9 cellular contexts compared by ENCODE assay signal in the genomic region with DNA sequence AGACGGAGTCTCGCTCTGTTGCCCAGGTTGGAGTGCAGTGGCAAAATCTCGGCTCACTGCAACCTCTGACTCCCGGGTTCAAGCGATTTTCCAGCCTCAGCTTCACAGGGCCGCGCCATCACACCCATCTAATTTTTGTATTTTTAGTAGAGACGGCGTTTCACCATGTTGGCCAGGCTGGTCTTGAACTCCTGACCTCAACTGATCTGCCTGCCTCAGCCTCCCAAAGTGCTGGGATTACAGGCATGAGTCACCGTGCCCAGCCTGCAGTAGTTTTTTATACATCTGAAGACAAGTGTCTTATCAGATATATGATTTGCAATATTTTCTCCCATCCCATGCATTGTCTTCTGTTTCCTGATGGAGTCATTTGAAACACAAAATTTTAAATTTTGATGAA. TPM values are rescaled to one million over a fixed set of nuclear protein-coding genes. Genes with fewer than 3 reads are reported as not detected.
"Had no signal": no experiment of that assay in that cellular context is flagged by ENCODE, and none has a peak within 500 bp of the region (broad histone marks: within the 10 kb centered on the region; RNA-seq: fewer than 3 reads in every experiment).

No MANE protein-coding gene starts in this region.

RNA-seq across cellular contexts. Expression of a gene that starts 38.7 kb away (rescaled TPM):
- total RNA-seq: ascending aorta, astrocyte, body of pancreas, breast epithelium, bronchial epithelial cell, cardiac muscle cell, chondrocyte had no signal
- polyA plus RNA-seq: adrenal gland, aorta, cardiac muscle cell had no signal
